In genomic region chr7:103773726-103774125, GRCh38 we compare ENCODE assay signal across 26 cellular contexts.
"Had no signal": no experiment of that assay in that cellular context is flagged by ENCODE, and none has a peak within 500 bp of the region (broad histone marks: within the 10 kb centered on the region; RNA-seq: fewer than 3 reads in every experiment).

No MANE protein-coding gene starts in this region.

- H3K36me3 Mint-ChIP-seq: activated CD4-positive, alpha-beta memory T cell treated with anti-CD3 and anti-CD28 coated beads for 36 hours; activated naive CD8-positive, alpha-beta T cell treated with anti-CD3 and anti-CD28 coated beads, Interleukin-2, amount 10 ng/mL, durations not matched to agents 7 days and 5 days had no signal

- ATAC-seq: left ventricle myocardium superior, pancreas, psoas muscle had no signal

- H3K4me1 ChIP-seq: esophagus muscularis mucosa, pancreas, psoas muscle, right atrium auricular region, spleen, testis, uterus had no signal

- H3K27me3 Mint-ChIP-seq: activated naive CD8-positive, alpha-beta T cell treated with anti-CD3 and anti-CD28 coated beads, Interleukin-2, amount 10 ng/mL, durations not matched to agents 7 days and 5 days had no signal

- H3K27me3 ChIP-seq: esophagus muscularis mucosa, pancreas, right atrium auricular region, spleen, testis, uterus had no signal

- H3K36me3 ChIP-seq: esophagus muscularis mucosa, pancreas, right atrium auricular region, spleen, uterus had no signal

- H3K27ac Mint-ChIP-seq: activated CD4-positive, alpha-beta memory T cell treated with anti-CD3 and anti-CD28 coated beads for 36 hours; activated naive CD4-positive, alpha-beta T cell treated with anti-CD3 and anti-CD28 coated beads for 36 hours; activated naive CD8-positive, alpha-beta T cell treated with anti-CD3 and anti-CD28 coated beads, Interleukin-2, amount 10 ng/mL, durations not matched to agents 7 days and 5 days; nephron progenitor cell had no signal

- H3K4me1 Mint-ChIP-seq: activated naive CD8-positive, alpha-beta T cell treated with anti-CD3 and anti-CD28 coated beads, Interleukin-2, amount 10 ng/mL, durations not matched to agents 7 days and 5 days had no signal

- H3K9me3 ChIP-seq: esophagus muscularis mucosa, pancreas, psoas muscle, right atrium auricular region, spleen, testis, uterus had no signal

- H3K4me3 ChIP-seq: coronary artery, esophagus muscularis mucosa, pancreas, psoas muscle, right atrium auricular region, spleen, testis, uterus had no signal

- DNase-seq: activated CD4-positive, alpha-beta memory T cell treated with anti-CD3 and anti-CD28 coated beads for 36 hours; activated CD4-positive, alpha-beta T cell treated with anti-CD3 and anti-CD28 coated beads for 48 hours; activated effector memory CD4-positive, alpha-beta T cell treated with Interleukin-2 at 50 U/mL for 16 hours; activated naive CD4-positive, alpha-beta T cell treated with anti-CD3 and anti-CD28 coated beads for 36 hours; activated naive CD8-positive, alpha-beta T cell treated with anti-CD3 and anti-CD28 coated beads, Interleukin-2, amount 10 ng/mL, durations not matched to agents 7 days and 5 days; activated T-cell treated with anti-CD3 and anti-CD28 coated beads, Interleukin-2, amount 50 U/mL, for 48 hours; amygdala; cerebellar nuclear complex; hypothalamus; left ventricle myocardium superior; mammary epithelial cell; nephron progenitor cell; pancreas; psoas muscle; spleen; stimulated activated CD4-positive, alpha-beta T cell treated with anti-CD3 and anti-CD28 coated beads, Interleukin-4, amount 100 ng/mL, for 1 hour; stimulated activated naive CD4-positive, alpha-beta T cell; testis; trophoblast cell; uterus had no signal

- H3K27ac ChIP-seq: coronary artery, esophagus muscularis mucosa, pancreas, psoas muscle, right atrium auricular region, spleen, testis, uterus had no signal

- H3K4me3 Mint-ChIP-seq: activated CD4-positive, alpha-beta memory T cell treated with anti-CD3 and anti-CD28 coated beads for 36 hours; activated naive CD4-positive, alpha-beta T cell treated with anti-CD3 and anti-CD28 coated beads for 36 hours; activated naive CD8-positive, alpha-beta T cell treated with anti-CD3 and anti-CD28 coated beads, Interleukin-2, amount 10 ng/mL, durations not matched to agents 7 days and 5 days; nephron progenitor cell had no signal

- FAIRE-seq: bronchial epithelial cell, frontal cortex, islet of Langerhans, pancreas had no signal

- H3K9me3 Mint-ChIP-seq: activated CD4-positive, alpha-beta memory T cell treated with anti-CD3 and anti-CD28 coated beads for 36 hours; activated naive CD4-positive, alpha-beta T cell treated with anti-CD3 and anti-CD28 coated beads for 36 hours; activated naive CD8-positive, alpha-beta T cell treated with anti-CD3 and anti-CD28 coated beads, Interleukin-2, amount 10 ng/mL, durations not matched to agents 7 days and 5 days; nephron progenitor cell had no signal
